In the genomic region with DNA sequence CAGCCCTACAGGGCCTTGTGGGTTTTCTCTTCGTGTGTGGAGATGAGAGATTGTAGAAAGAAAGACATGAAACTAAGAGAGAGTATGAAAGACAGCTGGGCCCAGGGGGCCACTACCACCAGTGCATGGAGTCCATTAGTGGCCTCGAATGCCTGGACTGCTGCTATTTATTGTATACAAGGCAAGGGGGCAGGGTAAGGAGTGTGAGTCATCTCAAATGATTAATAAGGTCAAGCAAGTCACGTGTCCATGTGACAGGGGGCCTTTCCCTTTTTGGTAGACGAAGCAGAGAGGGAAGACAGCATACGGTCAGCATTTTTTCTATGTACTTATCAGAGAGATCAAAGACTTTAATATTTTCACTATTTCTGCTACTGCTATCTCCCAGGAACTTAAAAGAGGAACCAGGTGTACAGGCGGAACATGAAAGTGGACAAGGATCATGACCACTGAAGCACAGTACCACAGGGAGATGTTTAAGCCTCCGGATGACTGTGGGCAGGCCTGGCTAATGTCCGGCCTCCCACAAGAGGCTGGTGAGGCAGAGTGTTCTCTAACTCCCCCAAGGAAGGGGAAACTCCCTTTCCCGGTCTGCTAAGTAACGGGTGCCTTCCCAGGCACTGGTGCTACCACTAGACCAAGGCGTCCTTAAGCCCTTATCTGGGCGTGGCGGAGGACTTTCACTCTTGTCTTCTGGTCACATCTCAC, we compare ENCODE assay signal across 1 cellular context.
TF ChIP-seq lines count a peak whose summit lies in the region.

No MANE protein-coding gene starts in this region.

TF ChIP-seq in K562, 482 proteins besides CTCF, POLR2A, EP300 and RAD21 (continued from another document and continues in another):
- TF ChIP-seq, protein P1, sequence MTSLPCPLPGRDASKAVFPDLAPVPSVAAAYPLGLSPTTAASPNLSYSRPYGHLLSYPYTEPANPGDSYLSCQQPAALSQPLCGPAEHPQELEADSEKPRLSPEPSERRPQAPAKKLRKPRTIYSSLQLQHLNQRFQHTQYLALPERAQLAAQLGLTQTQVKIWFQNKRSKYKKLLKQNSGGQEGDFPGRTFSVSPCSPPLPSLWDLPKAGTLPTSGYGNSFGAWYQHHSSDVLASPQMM (CRISPR knock-in tag; IDR thresholded peaks at IDR 0.05), result no peak
- TF ChIP-seq GATAD2A (IDR thresholded peaks at IDR 0.05), result no peak; the same call in 1 of the 2 replicates
- TF ChIP-seq, protein P2, sequence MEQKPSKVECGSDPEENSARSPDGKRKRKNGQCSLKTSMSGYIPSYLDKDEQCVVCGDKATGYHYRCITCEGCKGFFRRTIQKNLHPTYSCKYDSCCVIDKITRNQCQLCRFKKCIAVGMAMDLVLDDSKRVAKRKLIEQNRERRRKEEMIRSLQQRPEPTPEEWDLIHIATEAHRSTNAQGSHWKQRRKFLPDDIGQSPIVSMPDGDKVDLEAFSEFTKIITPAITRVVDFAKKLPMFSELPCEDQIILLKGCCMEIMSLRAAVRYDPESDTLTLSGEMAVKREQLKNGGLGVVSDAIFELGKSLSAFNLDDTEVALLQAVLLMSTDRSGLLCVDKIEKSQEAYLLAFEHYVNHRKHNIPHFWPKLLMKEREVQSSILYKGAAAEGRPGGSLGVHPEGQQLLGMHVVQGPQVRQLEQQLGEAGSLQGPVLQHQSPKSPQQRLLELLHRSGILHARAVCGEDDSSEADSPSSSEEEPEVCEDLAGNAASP (IDR thresholded peaks at IDR 0.05), result no peak
- TF ChIP-seq CSDE1 (IDR thresholded peaks at IDR 0.05), result no peak
- no peak for TF ChIP-seq POLR3A (IDR thresholded peaks at IDR 0.05; ENCODE audit: borderline replicate concordance, extremely low read depth, insufficient read depth, insufficient read length)
- TF ChIP-seq, protein P3, sequence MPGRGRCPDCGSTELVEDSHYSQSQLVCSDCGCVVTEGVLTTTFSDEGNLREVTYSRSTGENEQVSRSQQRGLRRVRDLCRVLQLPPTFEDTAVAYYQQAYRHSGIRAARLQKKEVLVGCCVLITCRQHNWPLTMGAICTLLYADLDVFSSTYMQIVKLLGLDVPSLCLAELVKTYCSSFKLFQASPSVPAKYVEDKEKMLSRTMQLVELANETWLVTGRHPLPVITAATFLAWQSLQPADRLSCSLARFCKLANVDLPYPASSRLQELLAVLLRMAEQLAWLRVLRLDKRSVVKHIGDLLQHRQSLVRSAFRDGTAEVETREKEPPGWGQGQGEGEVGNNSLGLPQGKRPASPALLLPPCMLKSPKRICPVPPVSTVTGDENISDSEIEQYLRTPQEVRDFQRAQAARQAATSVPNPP (IDR thresholded peaks at IDR 0.05; ENCODE audit: borderline replicate concordance, insufficient read depth, insufficient read length), result no peak
- no peak for TF ChIP-seq ZBTB7A (IDR thresholded peaks at IDR 0.05; ENCODE audit: borderline replicate concordance, control insufficient read depth, low read depth, low read length)
- peak; percentile 24; the same call in 1 of the 2 replicates for TF ChIP-seq NFE2 (IDR thresholded peaks at IDR 0.05; ENCODE audit: low read depth)
- no peak for TF ChIP-seq GTF2F1 (IDR thresholded peaks at IDR 0.05; ENCODE audit: low read depth, low read length)
- peak; percentile 83 for TF ChIP-seq NR2C1 (IDR thresholded peaks at IDR 0.05)
- TF ChIP-seq NR2C1 (tag; IDR thresholded peaks at IDR 0.05), result peak; percentile 79
- TF ChIP-seq ADNP (tag; IDR thresholded peaks at IDR 0.05), result peak; percentile 69; the same call in 1 of the 2 replicates
- TF ChIP-seq, protein P4, sequence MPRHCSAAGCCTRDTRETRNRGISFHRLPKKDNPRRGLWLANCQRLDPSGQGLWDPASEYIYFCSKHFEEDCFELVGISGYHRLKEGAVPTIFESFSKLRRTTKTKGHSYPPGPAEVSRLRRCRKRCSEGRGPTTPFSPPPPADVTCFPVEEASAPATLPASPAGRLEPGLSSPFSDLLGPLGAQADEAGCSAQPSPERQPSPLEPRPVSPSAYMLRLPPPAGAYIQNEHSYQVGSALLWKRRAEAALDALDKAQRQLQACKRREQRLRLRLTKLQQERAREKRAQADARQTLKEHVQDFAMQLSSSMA (CRISPR knock-in tag; IDR thresholded peaks at IDR 0.05), result no peak
- TF ChIP-seq NRF1 (conservative IDR thresholded peaks at IDR 0.05 in 1 of 2, IDR thresholded peaks at IDR 0.05 in 1 of 2), result no peak; a peak in 2 of 4 replicates
- TF ChIP-seq ELF4 (CRISPR knock-in tag; IDR thresholded peaks at IDR 0.05), result no peak
- no peak for TF ChIP-seq CBFA2T3 (IDR thresholded peaks at IDR 0.05)
- TF ChIP-seq, protein P5, sequence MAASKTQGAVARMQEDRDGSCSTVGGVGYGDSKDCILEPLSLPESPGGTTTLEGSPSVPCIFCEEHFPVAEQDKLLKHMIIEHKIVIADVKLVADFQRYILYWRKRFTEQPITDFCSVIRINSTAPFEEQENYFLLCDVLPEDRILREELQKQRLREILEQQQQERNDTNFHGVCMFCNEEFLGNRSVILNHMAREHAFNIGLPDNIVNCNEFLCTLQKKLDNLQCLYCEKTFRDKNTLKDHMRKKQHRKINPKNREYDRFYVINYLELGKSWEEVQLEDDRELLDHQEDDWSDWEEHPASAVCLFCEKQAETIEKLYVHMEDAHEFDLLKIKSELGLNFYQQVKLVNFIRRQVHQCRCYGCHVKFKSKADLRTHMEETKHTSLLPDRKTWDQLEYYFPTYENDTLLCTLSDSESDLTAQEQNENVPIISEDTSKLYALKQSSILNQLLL (CRISPR knock-in tag; IDR thresholded peaks at IDR 0.05; ENCODE audit: borderline replicate concordance), result no peak
- no peak; the same call in 1 of the 2 replicates for TF ChIP-seq CC2D1A (IDR thresholded peaks at IDR 0.05)
- TF ChIP-seq SAP30 (IDR thresholded peaks at IDR 0.05; ENCODE audit: borderline replicate concordance, insufficient read depth, low read depth, low read length, poor library complexity, severe bottlenecking), result no peak
- TF ChIP-seq ZBTB1 (CRISPR knock-in tag; IDR thresholded peaks at IDR 0.05; ENCODE audit: borderline replicate concordance, low read depth), result no peak
- no peak for TF ChIP-seq TEAD2 (tag; IDR thresholded peaks at IDR 0.05)
- TF ChIP-seq ZNF79 (CRISPR knock-in tag; IDR thresholded peaks at IDR 0.05; ENCODE audit: low read depth), result no peak
- no peak for TF ChIP-seq ERF (CRISPR knock-in tag; IDR thresholded peaks at IDR 0.05)
- peak; percentile 96 for TF ChIP-seq MEIS2 (IDR thresholded peaks at IDR 0.05; ENCODE audit: partially characterized antibody)
- no peak for TF ChIP-seq SMARCA5 (IDR thresholded peaks at IDR 0.05)
- peak; percentile 66; the same call in 1 of the 2 replicates for TF ChIP-seq MAFF (IDR thresholded peaks at IDR 0.05; ENCODE audit: low read length)
- TF ChIP-seq, protein P6, sequence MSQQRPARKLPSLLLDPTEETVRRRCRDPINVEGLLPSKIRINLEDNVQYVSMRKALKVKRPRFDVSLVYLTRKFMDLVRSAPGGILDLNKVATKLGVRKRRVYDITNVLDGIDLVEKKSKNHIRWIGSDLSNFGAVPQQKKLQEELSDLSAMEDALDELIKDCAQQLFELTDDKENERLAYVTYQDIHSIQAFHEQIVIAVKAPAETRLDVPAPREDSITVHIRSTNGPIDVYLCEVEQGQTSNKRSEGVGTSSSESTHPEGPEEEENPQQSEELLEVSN (IDR thresholded peaks at IDR 0.05; ENCODE audit: borderline replicate concordance in 1 of 2, extremely low read depth in 1 of 2, insufficient read depth in 1 of 2, insufficient read length in 1 of 2, low read depth in 1 of 2, low read length in 1 of 2, poor library complexity in 1 of 2, severe bottlenecking in 1 of 2), result peak; percentile 50 to 77
- TF ChIP-seq CHD1 (IDR thresholded peaks at IDR 0.05; ENCODE audit: low read length), result no peak
- peak in 1 of 2 experiments; percentile 34; a peak in 1 of 4 replicates for TF ChIP-seq ARNT (IDR thresholded peaks at IDR 0.05)
- TF ChIP-seq PHF21A (IDR thresholded peaks at IDR 0.05; ENCODE audit: borderline replicate concordance, low read depth), result no peak
- TF ChIP-seq ZNF766 (CRISPR knock-in tag; conservative IDR thresholded peaks at IDR 0.05), result peak; percentile 81
- TF ChIP-seq ZFP36 (IDR thresholded peaks at IDR 0.05; ENCODE audit: low read depth, low read length, partially characterized antibody), result no peak
- TF ChIP-seq, protein P7, sequence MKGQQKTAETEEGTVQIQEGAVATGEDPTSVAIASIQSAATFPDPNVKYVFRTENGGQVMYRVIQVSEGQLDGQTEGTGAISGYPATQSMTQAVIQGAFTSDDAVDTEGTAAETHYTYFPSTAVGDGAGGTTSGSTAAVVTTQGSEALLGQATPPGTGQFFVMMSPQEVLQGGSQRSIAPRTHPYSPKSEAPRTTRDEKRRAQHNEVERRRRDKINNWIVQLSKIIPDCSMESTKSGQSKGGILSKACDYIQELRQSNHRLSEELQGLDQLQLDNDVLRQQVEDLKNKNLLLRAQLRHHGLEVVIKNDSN (CRISPR knock-in tag; IDR thresholded peaks at IDR 0.05), result peak; percentile 95
- TF ChIP-seq, protein P8, sequence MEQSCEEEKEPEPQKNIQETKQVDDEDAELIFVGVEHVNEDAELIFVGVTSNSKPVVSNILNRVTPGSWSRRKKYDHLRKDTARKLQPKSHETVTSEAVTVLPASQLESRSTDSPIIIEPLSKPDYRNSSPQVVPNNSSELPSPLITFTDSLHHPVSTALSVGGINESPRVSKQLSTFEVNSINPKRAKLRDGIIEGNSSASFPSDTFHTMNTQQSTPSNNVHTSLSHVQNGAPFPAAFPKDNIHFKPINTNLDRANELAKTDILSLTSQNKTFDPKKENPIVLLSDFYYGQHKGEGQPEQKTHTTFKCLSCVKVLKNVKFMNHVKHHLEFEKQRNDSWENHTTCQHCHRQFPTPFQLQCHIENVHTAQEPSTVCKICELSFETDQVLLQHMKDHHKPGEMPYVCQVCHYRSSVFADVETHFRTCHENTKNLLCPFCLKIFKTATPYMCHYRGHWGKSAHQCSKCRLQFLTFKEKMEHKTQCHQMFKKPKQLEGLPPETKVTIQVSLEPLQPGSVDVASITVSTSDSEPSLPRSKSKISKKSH (CRISPR knock-in tag; IDR thresholded peaks at IDR 0.05), result no peak
- no peak for TF ChIP-seq EHMT2 (IDR thresholded peaks at IDR 0.05)
- TF ChIP-seq, protein P9, sequence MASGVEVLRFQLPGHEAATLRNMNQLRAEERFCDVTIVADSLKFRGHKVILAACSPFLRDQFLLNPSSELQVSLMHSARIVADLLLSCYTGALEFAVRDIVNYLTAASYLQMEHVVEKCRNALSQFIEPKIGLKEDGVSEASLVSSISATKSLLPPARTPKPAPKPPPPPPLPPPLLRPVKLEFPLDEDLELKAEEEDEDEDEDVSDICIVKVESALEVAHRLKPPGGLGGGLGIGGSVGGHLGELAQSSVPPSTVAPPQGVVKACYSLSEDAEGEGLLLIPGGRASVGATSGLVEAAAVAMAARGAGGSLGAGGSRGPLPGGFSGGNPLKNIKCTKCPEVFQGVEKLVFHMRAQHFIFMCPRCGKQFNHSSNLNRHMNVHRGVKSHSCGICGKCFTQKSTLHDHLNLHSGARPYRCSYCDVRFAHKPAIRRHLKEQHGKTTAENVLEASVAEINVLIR (CRISPR knock-in tag; IDR thresholded peaks at IDR 0.05), result no peak
- no peak for TF ChIP-seq ZKSCAN8 (CRISPR knock-in tag; IDR thresholded peaks at IDR 0.05)
- TF ChIP-seq, protein P10, sequence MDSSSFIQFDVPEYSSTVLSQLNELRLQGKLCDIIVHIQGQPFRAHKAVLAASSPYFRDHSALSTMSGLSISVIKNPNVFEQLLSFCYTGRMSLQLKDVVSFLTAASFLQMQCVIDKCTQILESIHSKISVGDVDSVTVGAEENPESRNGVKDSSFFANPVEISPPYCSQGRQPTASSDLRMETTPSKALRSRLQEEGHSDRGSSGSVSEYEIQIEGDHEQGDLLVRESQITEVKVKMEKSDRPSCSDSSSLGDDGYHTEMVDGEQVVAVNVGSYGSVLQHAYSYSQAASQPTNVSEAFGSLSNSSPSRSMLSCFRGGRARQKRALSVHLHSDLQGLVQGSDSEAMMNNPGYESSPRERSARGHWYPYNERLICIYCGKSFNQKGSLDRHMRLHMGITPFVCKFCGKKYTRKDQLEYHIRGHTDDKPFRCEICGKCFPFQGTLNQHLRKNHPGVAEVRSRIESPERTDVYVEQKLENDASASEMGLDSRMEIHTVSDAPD (CRISPR knock-in tag; IDR thresholded peaks at IDR 0.05), result no peak
- no peak for TF ChIP-seq KLF6 (CRISPR knock-in tag; IDR thresholded peaks at IDR 0.05; ENCODE audit: borderline replicate concordance)
